ENCODE assay signal across 8 cellular contexts in the genomic region with DNA sequence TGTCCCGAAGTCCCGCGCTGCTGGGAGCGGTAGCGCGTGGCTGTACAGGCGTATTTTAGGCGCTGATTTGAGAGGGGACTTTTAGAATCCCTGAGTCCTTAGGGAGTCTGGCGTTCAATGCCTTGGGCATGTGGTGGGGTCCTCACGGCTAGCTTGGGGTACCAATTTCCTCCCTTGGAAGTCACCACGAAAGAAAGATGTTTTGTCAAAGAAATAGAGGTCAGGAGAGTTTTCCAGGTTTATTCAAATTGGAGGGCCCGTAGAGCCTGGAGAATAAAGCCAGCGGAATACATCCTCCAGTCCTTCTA.
DNase-seq lines count a peak whose midpoint lies in the region; ATAC-seq and TF ChIP-seq lines count a peak whose summit lies in the region.

No MANE protein-coding gene starts in this region.

- H3K4me1 ChIP-seq in CD8-positive, alpha-beta T cell (ENCODE audit: insufficient read depth, low read length): peaks cover 17% of the 10 kb centered on the region
- H3K4me1 ChIP-seq in Loucy (ENCODE audit: insufficient read depth, low read length, poor library complexity, severe bottlenecking): peaks cover 15% of the 10 kb centered on the region
- H3K4me1 ChIP-seq in ectodermal cell (ENCODE audit: control insufficient read depth, insufficient read depth, low read length): no peaks in the 10 kb centered on the region
- H3K4me1 ChIP-seq in neural progenitor cell: peaks cover 11% of the 10 kb centered on the region

- H3K36me3 Mint-ChIP-seq in CD8-positive, alpha-beta T cell: peaks cover 6% of the 10 kb centered on the region
- H3K36me3 Mint-ChIP-seq in neural progenitor cell: no peaks in the 10 kb centered on the region

- H3F3A ChIP-seq in Loucy (ENCODE audit: low read depth) (no peaks in the 10 kb centered on the region), neural progenitor cell (ENCODE audit: low read depth) (peaks cover 22% of the 10 kb centered on the region)

- CTCF ChIA-PET in CD8-positive, alpha-beta T cell (lab: Charles Lee): interaction anchor here (0.7 kb wide), 1 partner anchor 66 kb away, joined by 3 read pairs; no protein-coding TSS in a partner anchor

- H3K79me2 ChIP-seq in Loucy (ENCODE audit: insufficient read depth, low read length) (peaks cover 7% of the 10 kb centered on the region; the same call in 1 of the 2 replicates), neural progenitor cell (ENCODE audit: low read depth) (peaks cover 9% of the 10 kb centered on the region)

- H2AFZ ChIP-seq in Loucy (ENCODE audit: low read length): peak overlapping the region; percentile 99
- H2AFZ ChIP-seq in neural progenitor cell (replicated peaks): peak overlapping the region; percentile 81

- H3K27ac ChIP-seq in CD8-positive, alpha-beta T cell (ENCODE audit: low read depth, low read length): peak overlapping the region; percentile 86
- H3K27ac ChIP-seq in ectodermal cell (ENCODE audit: insufficient read depth, low read depth, low read length, poor library complexity, severe bottlenecking) (peak overlapping the region; percentile 86), neural progenitor cell (peak overlapping the region; percentile 86)

- no peak for ATAC-seq in CD8-positive, alpha-beta T cell

- peak overlapping the region; percentile 98 for H3K27ac Mint-ChIP-seq in CD8-positive, alpha-beta T cell
- no peak overlapping the region for H3K27ac Mint-ChIP-seq in neural progenitor cell

- intact Hi-C loops in CD8-positive, alpha-beta T cell (cut with DNase I, micrococcal nuclease): loop anchor here (1.0 to 5.0 kb wide), 8 partner anchors 37 to 356 kb away; a partner anchor contains a TSS
- intact Hi-C loops in posterior vena cava (cut with DNase I): loop anchor here in 1 of 2 donors (5.0 kb wide), 1 partner anchor 65 kb away; a partner anchor contains a TSS

- H3K4me2 ChIP-seq in Loucy (ENCODE audit: low read depth, low read length, poor library complexity, severe bottlenecking): peak overlapping the region; percentile 92
- H3K4me2 ChIP-seq in neural progenitor cell: peak overlapping the region; percentile 75

- no peaks in the 10 kb centered on the region for H3K36me3 ChIP-seq in CD8-positive, alpha-beta T cell (ENCODE audit: insufficient read depth, low read length)
- no peaks in the 10 kb centered on the region for H3K36me3 ChIP-seq in Loucy (ENCODE audit: insufficient read depth, low read length)
- no peaks in the 10 kb centered on the region for H3K36me3 ChIP-seq in ectodermal cell (ENCODE audit: control insufficient read depth, insufficient read depth, low read length)
- H3K36me3 ChIP-seq in neural progenitor cell: no peaks in the 10 kb centered on the region

- peak overlapping the region; percentile 83 for H3K9ac ChIP-seq in Loucy (ENCODE audit: low read depth, low read length, poor library complexity, severe bottlenecking)
- peak overlapping the region; percentile 43 for H3K9ac ChIP-seq in neural progenitor cell

- H4K20me1 ChIP-seq in Loucy (ENCODE audit: insufficient read depth, low read length, poor library complexity, severe bottlenecking) (no peaks in the 10 kb centered on the region), neural progenitor cell (ENCODE audit: low read depth) (no peaks in the 10 kb centered on the region)

- no peak for DNase-seq in CD8-positive, alpha-beta T cell
- DNase-seq in neural progenitor cell (ENCODE audit: low spot score) (no peak), KG1 (lab: John Stamatoyannopoulos, UW) (no peak), HuH-7.5 (ENCODE audit: low spot score) (no peak), posterior vena cava (ENCODE audit: low spot score) (no peak), DMS153 (lab: John Stamatoyannopoulos, UW) (no peak)

- POLR2A ChIA-PET in CD8-positive, alpha-beta T cell (lab: Charles Lee): interaction anchor here (0.7 to 3.2 kb wide), 2 partner anchors 45 to 64 kb away, joined by 3 to 45 read pairs; a partner anchor contains a TSS

- no peaks in the 10 kb centered on the region for H3K9me3 ChIP-seq in CD8-positive, alpha-beta T cell (ENCODE audit: low read length)
- H3K9me3 ChIP-seq in Loucy (ENCODE audit: insufficient read depth, low read depth, low read length) (no peaks in the 10 kb centered on the region), ectodermal cell (ENCODE audit: control insufficient read depth, low read length) (peaks cover 3% of the 10 kb centered on the region), neural progenitor cell (ENCODE audit: low read depth) (no peaks in the 10 kb centered on the region)

- 5 to 6% methylated on average over 13 of the region's 13 CpGs for WGBS in ectodermal cell, 2 experiments

- no peaks in the 10 kb centered on the region for H3K9me2 ChIP-seq in Loucy (replicated peaks; ENCODE audit: low read depth, low read length)

- H3K27me3 Mint-ChIP-seq in CD8-positive, alpha-beta T cell (ENCODE audit: low read depth): no peaks in the 10 kb centered on the region
- H3K27me3 Mint-ChIP-seq in neural progenitor cell (ENCODE audit: insufficient read depth, low read depth): peaks cover 4% of the 10 kb centered on the region

- H3K4me1 Mint-ChIP-seq in CD8-positive, alpha-beta T cell (ENCODE audit: low read depth): peaks cover 25% of the 10 kb centered on the region
- peaks cover 3% of the 10 kb centered on the region for H3K4me1 Mint-ChIP-seq in neural progenitor cell

- H3K4me3 ChIP-seq in CD8-positive, alpha-beta T cell (ENCODE audit: low read depth, low read length): peak overlapping the region; percentile 73
- H3K4me3 ChIP-seq in Loucy (ENCODE audit: low read length, poor library complexity, severe bottlenecking) (peak overlapping the region; percentile 95), ectodermal cell (ENCODE audit: insufficient read depth, low read depth, low read length) (peak overlapping the region; percentile 88), neural progenitor cell (peak overlapping the region; percentile 84)

- TF ChIP-seq CTCF in CD8-positive, alpha-beta T cell (IDR thresholded peaks at IDR 0.05): no peak
- no peak for TF ChIP-seq CTCF in Loucy (conservative IDR thresholded peaks at IDR 0.05; ENCODE audit: low read length)
- no peak for TF ChIP-seq CTCF in neural progenitor cell (IDR thresholded peaks at IDR 0.05)

- H3K27me3 ChIP-seq in CD8-positive, alpha-beta T cell (ENCODE audit: insufficient read depth, low read length): no peaks in the 10 kb centered on the region
- H3K27me3 ChIP-seq in Loucy (ENCODE audit: insufficient read depth, low read length, poor library complexity, severe bottlenecking) (no peaks in the 10 kb centered on the region), ectodermal cell (ENCODE audit: control insufficient read depth, insufficient read depth, low read length, poor library complexity, severe bottlenecking) (no peaks in the 10 kb centered on the region), neural progenitor cell (no peaks in the 10 kb centered on the region)

- peak overlapping the region; percentile 81 for H3K4me3 Mint-ChIP-seq in CD8-positive, alpha-beta T cell
- H3K4me3 Mint-ChIP-seq in neural progenitor cell: peak overlapping the region; percentile 84

- H3K9me3 Mint-ChIP-seq in CD8-positive, alpha-beta T cell: no peaks in the 10 kb centered on the region
- peaks cover 5% of the 10 kb centered on the region for H3K9me3 Mint-ChIP-seq in neural progenitor cell
